Comparison of ENCODE assay signal across 23 cellular contexts in the genomic region with DNA sequence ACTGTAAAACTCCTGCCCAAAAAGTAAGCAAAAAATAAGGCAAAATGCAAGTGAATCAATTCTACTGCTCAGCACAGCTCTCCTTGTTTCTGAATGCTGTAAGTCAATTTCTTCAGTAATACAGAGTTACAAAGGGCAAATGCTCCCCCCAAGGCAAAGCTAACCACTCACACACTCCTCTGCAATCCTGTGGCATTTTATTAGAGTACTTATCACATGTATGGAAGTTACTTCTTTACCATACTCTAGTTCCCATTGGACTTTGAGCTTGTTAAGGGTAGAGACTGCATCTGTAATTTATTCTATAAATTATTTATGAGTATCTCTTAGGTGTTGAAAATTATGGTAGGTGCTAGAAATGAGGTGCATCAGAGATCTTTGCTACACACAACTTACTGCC.
"Had no signal": no experiment of that assay in that cellular context is flagged by ENCODE, and none has a peak within 500 bp of the region (broad histone marks: within the 10 kb centered on the region; RNA-seq: fewer than 3 reads in every experiment).

No MANE protein-coding gene starts in this region.

- H3K27me3 Mint-ChIP-seq: effector memory CD8-positive, alpha-beta T cell; naive thymus-derived CD4-positive, alpha-beta T cell; stimulated activated naive CD8-positive, alpha-beta T cell treated with anti-CD3 and anti-CD28 coated beads, Interleukin-15, amount 100 ng/mL, for 72 hours had no signal

- H3K4me3 ChIP-seq: dorsolateral prefrontal cortex, esophagus squamous epithelium, lung, ovary, right atrium auricular region, sigmoid colon, skin epidermis, testis, tibial nerve, upper lobe of right lung, vagina had no signal

- DNase-seq: cortex of kidney; dorsolateral prefrontal cortex; effector memory CD8-positive, alpha-beta T cell; esophagus squamous epithelium; foreskin fibroblast; kidney; left cardiac atrium; left ventricle myocardium superior; mesendoderm; naive thymus-derived CD4-positive, alpha-beta T cell; nucleus accumbens; ovary; sigmoid colon; stimulated activated CD4-positive, alpha-beta T cell treated with anti-CD3 and anti-CD28 coated beads, Interleukin-2, amount 100 ng/mL, for 48 hours; stimulated activated naive CD8-positive, alpha-beta T cell treated with anti-CD3 and anti-CD28 coated beads, Interleukin-15, amount 100 ng/mL, for 72 hours; testis; upper lobe of right lung had no signal

- H3K9me3 Mint-ChIP-seq: effector memory CD8-positive, alpha-beta T cell; neural crest cell; stimulated activated naive CD8-positive, alpha-beta T cell treated with anti-CD3 and anti-CD28 coated beads, Interleukin-15, amount 100 ng/mL, for 72 hours had no signal

- H3K9me3 ChIP-seq: esophagus squamous epithelium, ovary, right atrium auricular region, sigmoid colon, testis, tibial nerve, upper lobe of right lung, vagina had no signal

- FAIRE-seq: kidney had no signal

- H3K36me3 ChIP-seq: ovary had no signal

- H3K4me3 Mint-ChIP-seq: effector memory CD8-positive, alpha-beta T cell; naive thymus-derived CD4-positive, alpha-beta T cell; neural crest cell; stimulated activated naive CD8-positive, alpha-beta T cell treated with anti-CD3 and anti-CD28 coated beads, Interleukin-15, amount 100 ng/mL, for 72 hours had no signal

- ATAC-seq: effector memory CD8-positive, alpha-beta T cell; left cardiac atrium; left ventricle myocardium superior; naive thymus-derived CD4-positive, alpha-beta T cell; stimulated activated naive CD8-positive, alpha-beta T cell treated with anti-CD3 and anti-CD28 coated beads, Interleukin-15, amount 100 ng/mL, for 72 hours; upper lobe of right lung had no signal
